ENCODE assay signal across 1 cellular context in the genomic region with DNA sequence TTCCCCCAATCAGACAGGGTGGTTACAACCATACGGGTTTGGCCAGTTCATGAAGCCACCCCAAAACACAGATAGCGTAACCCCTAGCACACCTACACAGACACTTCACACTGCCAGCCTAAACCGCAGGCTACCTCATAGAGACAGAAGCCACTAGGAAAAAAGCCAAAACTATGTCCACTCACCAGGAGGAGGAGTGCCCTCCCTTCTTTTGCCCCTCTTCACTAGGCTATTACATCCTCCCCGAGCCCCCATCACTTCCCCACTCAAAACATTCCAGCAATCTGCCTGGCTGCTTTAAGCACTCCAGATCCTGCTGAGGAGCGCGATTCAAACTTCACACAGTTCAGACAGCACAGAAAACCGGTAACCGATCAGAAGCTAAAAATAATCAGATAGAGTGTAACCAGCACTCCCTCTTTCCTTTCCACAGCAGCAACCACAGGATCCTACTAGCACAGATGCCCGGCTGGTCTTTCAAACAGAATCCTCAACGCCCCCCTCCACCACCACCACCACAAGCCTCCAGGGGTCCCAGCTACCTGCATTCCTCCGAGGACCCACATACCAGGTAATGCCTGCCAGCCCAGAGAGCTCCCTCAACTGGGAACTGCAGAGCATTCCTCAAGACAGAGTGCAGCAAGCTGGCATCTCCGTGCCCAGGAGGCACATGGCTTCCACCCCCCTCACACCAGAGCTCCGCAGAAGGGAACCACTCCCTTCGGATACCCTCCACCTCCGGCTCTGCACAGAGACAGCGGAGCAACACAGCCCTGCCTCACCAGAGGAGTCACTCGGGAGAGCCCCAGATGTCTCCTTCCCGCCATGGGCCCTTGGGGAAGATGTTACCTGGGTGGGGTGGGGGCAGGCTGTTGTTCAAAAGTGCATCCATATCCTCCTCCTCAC.
TF ChIP-seq lines count a peak whose summit lies in the region.

No MANE protein-coding gene starts in this region.

TF ChIP-seq in K562, 482 proteins besides CTCF, POLR2A, EP300 and RAD21:
- TF ChIP-seq ZNF253 (CRISPR knock-in tag; conservative IDR thresholded peaks at IDR 0.05): no peak
- no peak for TF ChIP-seq CREB3 (tag; conservative IDR thresholded peaks at IDR 0.05; ENCODE audit: low read depth)
- TF ChIP-seq NKRF (IDR thresholded peaks at IDR 0.05; ENCODE audit: borderline replicate concordance): peak; percentile 19; the same call in 1 of the 2 replicates
- TF ChIP-seq FOSL1 (tag; conservative IDR thresholded peaks at IDR 0.05): no peak
- no peak for TF ChIP-seq PRPF4 (IDR thresholded peaks at IDR 0.05; ENCODE audit: insufficient read depth, low read depth, low read length, poor library complexity, severe bottlenecking)
- no peak for TF ChIP-seq GATA2 (CRISPR knock-in tag; IDR thresholded peaks at IDR 0.05)
- peak; percentile 39; the same call in 1 of the 2 replicates for TF ChIP-seq KAT7 (CRISPR knock-in tag; IDR thresholded peaks at IDR 0.05; ENCODE audit: borderline replicate concordance)
- no peak for TF ChIP-seq ZNF644 (tag; IDR thresholded peaks at IDR 0.05; ENCODE audit: low read depth)
- no peak for TF ChIP-seq ZNF184 (CRISPR knock-in tag; IDR thresholded peaks at IDR 0.05)
- no peak for TF ChIP-seq ZNF551 (CRISPR knock-in tag; IDR thresholded peaks at IDR 0.05)
- TF ChIP-seq SAP30 (IDR thresholded peaks at IDR 0.05; ENCODE audit: borderline replicate concordance, insufficient read depth, low read depth, low read length, poor library complexity, severe bottlenecking): peak; percentile 27
- TF ChIP-seq, protein P1, sequence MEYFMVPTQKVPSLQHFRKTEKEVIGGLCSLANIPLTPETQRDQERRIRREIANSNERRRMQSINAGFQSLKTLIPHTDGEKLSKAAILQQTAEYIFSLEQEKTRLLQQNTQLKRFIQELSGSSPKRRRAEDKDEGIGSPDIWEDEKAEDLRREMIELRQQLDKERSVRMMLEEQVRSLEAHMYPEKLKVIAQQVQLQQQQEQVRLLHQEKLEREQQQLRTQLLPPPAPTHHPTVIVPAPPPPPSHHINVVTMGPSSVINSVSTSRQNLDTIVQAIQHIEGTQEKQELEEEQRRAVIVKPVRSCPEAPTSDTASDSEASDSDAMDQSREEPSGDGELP (CRISPR knock-in tag; IDR thresholded peaks at IDR 0.05; ENCODE audit: borderline replicate concordance): 0 out of 2 replicates have a peak, but pooled peaks have one; percentile 61
